In genomic region chr6:32589595-32590274, GRCh38 we compare ENCODE assay signal across 9 cellular contexts. TPM values are rescaled to one million over a fixed set of nuclear protein-coding genes. Genes with fewer than 3 reads are reported as not detected.
DNase-seq lines count a peak whose midpoint lies in the region; ATAC-seq and TF ChIP-seq lines count a peak whose summit lies in the region.
"Not testable (repeated sequence)": the region's sequence is repeated elsewhere in the genome, so short reads cannot be mapped to it uniquely, and the experiment has no call there.
"Had no signal": no experiment of that assay in that cellular context is flagged by ENCODE, and none has a peak within 500 bp of the region (broad histone marks: within the 10 kb centered on the region; RNA-seq: fewer than 3 reads in every experiment).

HLA-DRB1 (minus strand) TSS chr6:32589848; CDS start chr6:32589742, 106 bp downstream.

- POLR2A ChIA-PET in naive thymus-derived CD8-positive, alpha-beta T cell (lab: Charles Lee), result not testable (repeated sequence)

- not testable (repeated sequence) for H3K4me1 Mint-ChIP-seq in activated naive CD8-positive, alpha-beta T cell treated with anti-CD3 and anti-CD28 coated beads, Interleukin-2, amount 50 U/mL, for 24 hours
- peaks cover 8 to 45% (median 9%) of the 10 kb centered on the region in 4 donors for H3K4me1 Mint-ChIP-seq in naive thymus-derived CD8-positive, alpha-beta T cell

- DNase-seq in SW480 (ENCODE audit: low spot score) (peak; percentile 8), Right ventricle myocardium superior (peak; percentile 20)
- DNase-seq in activated naive CD8-positive, alpha-beta T cell treated with anti-CD3 and anti-CD28 coated beads, Interleukin-2, amount 50 U/mL, for 24 hours, result peak; percentile 16
- DNase-seq in naive thymus-derived CD8-positive, alpha-beta T cell, result peak in 4 of 10 donors; percentile 37 to 57 (median 48)
- DNase-seq in ureter (ENCODE audit: low spot score), result not testable (repeated sequence)

- H3K27me3 Mint-ChIP-seq in activated naive CD8-positive, alpha-beta T cell treated with anti-CD3 and anti-CD28 coated beads, Interleukin-2, amount 50 U/mL, for 24 hours, result not testable (repeated sequence)
- peaks cover 0 to 19% (median 0%) of the 10 kb centered on the region in 5 donors for H3K27me3 Mint-ChIP-seq in naive thymus-derived CD8-positive, alpha-beta T cell

- H3K9me3 Mint-ChIP-seq in activated naive CD8-positive, alpha-beta T cell treated with anti-CD3 and anti-CD28 coated beads, Interleukin-2, amount 50 U/mL, for 24 hours; naive thymus-derived CD8-positive, alpha-beta T cell: not testable (repeated sequence)

- intact Hi-C loops in Right ventricle myocardium superior (cut with DNase I), result not testable (repeated sequence)

- not testable (repeated sequence) for H3K36me3 Mint-ChIP-seq in activated naive CD8-positive, alpha-beta T cell treated with anti-CD3 and anti-CD28 coated beads, Interleukin-2, amount 50 U/mL, for 24 hours (ENCODE audit: low read depth); naive thymus-derived CD8-positive, alpha-beta T cell

- H3K4me3 ChIP-seq in GM12875 (ENCODE audit: low read depth, low read length), result peak within 1 kb of the TSS; percentile 50

- ATAC-seq in GM21526 (IDR thresholded peaks at IDR 0.05; ENCODE audit: low FRiP score, unreplicated experiment) (peak; percentile 94), HG03354 (IDR thresholded peaks at IDR 0.05; ENCODE audit: poor library complexity, severe bottlenecking, unreplicated experiment) (peak; percentile 90), Right ventricle myocardium superior (ENCODE audit: poor library complexity) (peak; percentile 92)
- ATAC-seq in activated naive CD8-positive, alpha-beta T cell treated with anti-CD3 and anti-CD28 coated beads, Interleukin-2, amount 50 U/mL, for 24 hours, result peak; percentile 91
- peak; percentile 88 to 95 for ATAC-seq in naive thymus-derived CD8-positive, alpha-beta T cell

- H3K27ac Mint-ChIP-seq in activated naive CD8-positive, alpha-beta T cell treated with anti-CD3 and anti-CD28 coated beads, Interleukin-2, amount 50 U/mL, for 24 hours, result not testable (repeated sequence)
- H3K27ac Mint-ChIP-seq in naive thymus-derived CD8-positive, alpha-beta T cell, result peak within 1 kb of the TSS in 6 of 10 donors; percentile 0 to 88 (median 34)

- H3K4me3 Mint-ChIP-seq in activated naive CD8-positive, alpha-beta T cell treated with anti-CD3 and anti-CD28 coated beads, Interleukin-2, amount 50 U/mL, for 24 hours, result peak within 1 kb of the TSS; percentile 72
- H3K4me3 Mint-ChIP-seq in naive thymus-derived CD8-positive, alpha-beta T cell, result peak within 1 kb of the TSS in 9 of 10 donors; percentile 15 to 92 (median 56)

- TF ChIP-seq CTCF in GM12875 (IDR thresholded peaks at IDR 0.05; ENCODE audit: borderline replicate concordance, insufficient read depth, low read depth, low read length), result not testable (repeated sequence)

RNA-seq across cellular contexts. Expression of gene HLA-DRB1, which starts in this region (rescaled TPM):
- total RNA-seq in Right ventricle myocardium superior (27.5 TPM), ureter (109 TPM)
- total RNA-seq in naive thymus-derived CD8-positive, alpha-beta T cell, result 10 to 100 TPM; 22.0 to 23.9 TPM
- polyA plus RNA-seq in naive thymus-derived CD8-positive, alpha-beta T cell, result 100 to 1,000 TPM in 1 of 3 donors, 10 to 100 TPM in 1, 1 to 10 TPM in 1; 1.1 to 127 (median 11.5) TPM
- total RNA-seq: pulmonary artery endothelial cell had no signal
